In the genomic region with DNA sequence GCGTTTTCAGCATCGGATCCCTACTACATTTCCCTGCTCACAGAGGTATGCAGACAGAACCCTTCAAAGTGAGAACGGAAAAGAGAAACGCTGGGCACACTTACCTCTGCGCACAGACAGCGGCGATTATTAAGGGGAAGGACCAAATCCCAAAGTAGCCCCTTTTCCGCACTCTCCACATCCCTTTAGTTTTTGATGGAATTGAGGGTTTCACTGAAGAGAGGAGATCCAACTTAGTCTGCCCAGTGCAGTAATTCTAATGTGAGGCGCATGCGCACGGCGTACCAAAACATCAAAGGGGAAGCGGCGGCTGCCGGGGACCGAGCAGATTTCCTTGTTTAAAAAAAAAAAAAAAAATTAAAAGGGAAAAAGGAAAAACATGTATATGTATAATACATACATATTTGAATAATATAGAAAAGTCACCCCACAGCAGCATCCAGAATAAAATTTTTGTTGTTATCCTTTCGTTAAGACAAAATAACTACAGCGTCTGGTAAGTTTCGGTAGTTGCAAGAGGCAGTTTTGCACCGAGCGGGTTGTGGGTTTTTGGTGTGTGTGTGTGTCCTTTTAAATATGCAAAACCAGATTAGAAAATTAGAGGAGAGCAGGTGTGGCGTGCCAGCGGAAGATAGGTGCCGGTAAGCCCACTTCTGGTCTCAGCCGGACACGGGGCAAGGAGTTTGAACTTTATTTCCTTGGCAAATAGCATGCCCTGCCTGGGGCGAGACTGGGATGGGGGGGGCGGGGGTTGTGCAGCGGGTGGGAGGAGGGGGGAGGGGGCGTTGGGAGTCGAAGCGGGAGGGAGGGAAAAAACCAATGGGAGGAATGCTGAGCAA, we compare ENCODE assay signal across 8 cellular contexts. TPM values are rescaled to one million over a fixed set of nuclear protein-coding genes. Genes with fewer than 3 reads are reported as not detected.
DNase-seq lines count a peak whose midpoint lies in the region; ATAC-seq and TF ChIP-seq lines count a peak whose summit lies in the region.

A gene (minus strand): TSS at position 263 of the 839 bp plus-strand sequence. CDS start 82 bp downstream, at position 181.

- no peak for TF ChIP-seq CTCF in HFFc6 (IDR thresholded peaks at IDR 0.05)
- TF ChIP-seq CTCF in cardiac muscle cell (IDR thresholded peaks at IDR 0.05; ENCODE audit: low read depth, low read length): no peak
- TF ChIP-seq CTCF in osteocyte (IDR thresholded peaks at IDR 0.05): no peak

- H3K4me3 ChIP-seq in cardiac muscle cell: peak within 1 kb of the TSS; percentile 51

- no peak within 1 kb of the TSS for H3K27ac ChIP-seq in cardiac muscle cell

- H3K9me3 ChIP-seq in cardiac muscle cell (ENCODE audit: low read depth): no peaks in the 10 kb centered on the region

- H3K27me3 Mint-ChIP-seq in HFFc6 (ENCODE audit: insufficient read depth): peaks cover 14% of the 10 kb centered on the region
- peaks cover 49% of the 10 kb centered on the region for H3K27me3 Mint-ChIP-seq in activated naive CD4-positive, alpha-beta T cell treated with anti-CD3 and anti-CD28 coated beads, Interleukin-2, amount 50 U/mL, for 24 hours
- H3K27me3 Mint-ChIP-seq in osteocyte (ENCODE audit: unreplicated experiment): peaks cover 50% of the 10 kb centered on the region

- H3K9me3 Mint-ChIP-seq in HFFc6 (peaks cover 5% of the 10 kb centered on the region; the same call in 1 of the 2 replicates), osteocyte (ENCODE audit: unreplicated experiment) (peaks cover 7% of the 10 kb centered on the region)
- H3K9me3 Mint-ChIP-seq in activated naive CD4-positive, alpha-beta T cell treated with anti-CD3 and anti-CD28 coated beads, Interleukin-2, amount 50 U/mL, for 24 hours: peaks cover 6% of the 10 kb centered on the region

- H3K4me1 Mint-ChIP-seq in HFFc6 (ENCODE audit: low read depth): 0 out of 2 replicates have a peak, but pooled peaks cover 7% of the 10 kb centered on the region
- peaks cover 16% of the 10 kb centered on the region for H3K4me1 Mint-ChIP-seq in activated naive CD4-positive, alpha-beta T cell treated with anti-CD3 and anti-CD28 coated beads, Interleukin-2, amount 50 U/mL, for 24 hours
- peaks cover 21% of the 10 kb centered on the region for H3K4me1 Mint-ChIP-seq in osteocyte (ENCODE audit: unreplicated experiment)

- H3K36me3 ChIP-seq in cardiac muscle cell: no peaks in the 10 kb centered on the region

- H3K27me3 ChIP-seq in cardiac muscle cell: peaks cover 58% of the 10 kb centered on the region

- intact Hi-C loops in Right ventricle myocardium inferior (cut with DNase I): no loop called here
- intact Hi-C loops in cardiac septum (cut with DNase I): no loop called here

- DNase-seq in Right ventricle myocardium inferior (ENCODE audit: missing footprints) (peak; percentile 78), cardiac septum (ENCODE audit: low spot score) (no peak), HFFc6 (no peak), NCI-H1694 (lab: John Stamatoyannopoulos, UW) (peak; percentile 53), cardiac muscle cell (ENCODE audit: low read depth in 1 of 2, low spot score in 1 of 2) (peak; percentile 53 to 80), osteocyte (ENCODE audit: extremely low spot score, unreplicated experiment) (no peak), dedifferentiated amniotic fluid mesenchymal stem cell (ENCODE audit: extremely low spot score) (no peak)

- peak within 1 kb of the TSS; percentile 56 for H3K4me3 Mint-ChIP-seq in HFFc6
- H3K4me3 Mint-ChIP-seq in activated naive CD4-positive, alpha-beta T cell treated with anti-CD3 and anti-CD28 coated beads, Interleukin-2, amount 50 U/mL, for 24 hours: peak within 1 kb of the TSS; percentile 83
- H3K4me3 Mint-ChIP-seq in osteocyte (ENCODE audit: unreplicated experiment): peak within 1 kb of the TSS; percentile 74

- H3K4me1 ChIP-seq in cardiac muscle cell (ENCODE audit: low read depth): peaks cover 5% of the 10 kb centered on the region

- H3K27ac Mint-ChIP-seq in HFFc6 (no peak within 1 kb of the TSS), osteocyte (ENCODE audit: unreplicated experiment) (no peak within 1 kb of the TSS)
- H3K27ac Mint-ChIP-seq in activated naive CD4-positive, alpha-beta T cell treated with anti-CD3 and anti-CD28 coated beads, Interleukin-2, amount 50 U/mL, for 24 hours: no peak within 1 kb of the TSS

- no peak for ATAC-seq in Right ventricle myocardium inferior

- H3K36me3 Mint-ChIP-seq in HFFc6 (ENCODE audit: low read depth) (no peaks in the 10 kb centered on the region), osteocyte (ENCODE audit: unreplicated experiment) (no peaks in the 10 kb centered on the region)
- peaks cover 1% of the 10 kb centered on the region for H3K36me3 Mint-ChIP-seq in activated naive CD4-positive, alpha-beta T cell treated with anti-CD3 and anti-CD28 coated beads, Interleukin-2, amount 50 U/mL, for 24 hours

RNA-seq across cellular contexts. Expression of the gene that starts here (rescaled TPM):
- total RNA-seq in Right ventricle myocardium inferior (0.05 TPM), cardiac septum (0.22 TPM), cardiac muscle cell (1.8 and 3.3 TPM in 2 replicates), osteocyte (not detected in 2 replicates)
- not detected for total RNA-seq in HFFc6 (2021; fragmentation: NEBNext Ultra II Directional; extraction: Animal tissue kit (Norgen Biotek cat#: 25700))
- polyA plus RNA-seq in cardiac muscle cell: 3.3 and 3.6 TPM in 2 replicates

Comparison
In these comparisons a context has a peak if more than half of its experiments do, and no peak if none do; other contexts are left out.
1. DNase-seq: peak in NCI-H1694 (single experiment) and cardiac muscle cell (2 of 2); none in cardiac septum (single experiment), HFFc6 (single experiment), osteocyte (single experiment) and dedifferentiated amniotic fluid mesenchymal stem cell (single experiment).
2. Peak in DNase-seq in Right ventricle myocardium inferior; RNA of the gene not detected or under 1 TPM.
3. Peak in every context shown above with its lines, with median percentiles within 50 percentile points of each other: H3K4me3 Mint-ChIP-seq.